ENCODE assay signal across 1 cellular context in the genomic region with DNA sequence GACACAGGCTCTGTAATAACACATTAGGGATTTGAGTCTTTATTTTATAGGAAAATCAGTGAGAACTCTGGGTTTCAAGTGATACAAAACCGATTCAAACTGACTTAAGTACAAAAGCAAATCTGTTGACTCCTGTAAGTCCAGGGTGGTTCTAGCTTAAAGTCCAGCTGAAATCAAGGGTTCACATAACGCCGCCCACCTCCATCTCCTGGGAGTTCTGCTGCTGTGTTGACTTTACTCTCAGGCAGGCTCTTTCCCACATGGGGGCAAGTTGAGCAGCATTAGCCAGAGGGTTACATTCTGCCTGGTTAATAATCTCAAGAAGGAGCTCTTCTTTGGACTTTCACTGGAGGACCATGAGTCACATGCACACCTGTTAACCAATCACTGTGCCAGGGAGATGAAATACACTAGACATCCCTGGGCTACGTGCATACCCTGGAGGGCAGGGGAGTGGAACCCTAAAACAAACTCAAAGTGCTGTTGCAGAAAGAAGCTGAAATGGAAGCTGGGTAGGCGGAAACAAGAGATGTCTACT.
TF ChIP-seq lines count a peak whose summit lies in the region.

No MANE protein-coding gene starts in this region.

TF ChIP-seq in HepG2, 621 proteins besides CTCF, POLR2A, EP300 and RAD21 (continued from another document and continues in another):
- no peak for TF ChIP-seq SMYD3 (CRISPR knock-in tag; IDR thresholded peaks at IDR 0.05)
- TF ChIP-seq, protein P1, sequence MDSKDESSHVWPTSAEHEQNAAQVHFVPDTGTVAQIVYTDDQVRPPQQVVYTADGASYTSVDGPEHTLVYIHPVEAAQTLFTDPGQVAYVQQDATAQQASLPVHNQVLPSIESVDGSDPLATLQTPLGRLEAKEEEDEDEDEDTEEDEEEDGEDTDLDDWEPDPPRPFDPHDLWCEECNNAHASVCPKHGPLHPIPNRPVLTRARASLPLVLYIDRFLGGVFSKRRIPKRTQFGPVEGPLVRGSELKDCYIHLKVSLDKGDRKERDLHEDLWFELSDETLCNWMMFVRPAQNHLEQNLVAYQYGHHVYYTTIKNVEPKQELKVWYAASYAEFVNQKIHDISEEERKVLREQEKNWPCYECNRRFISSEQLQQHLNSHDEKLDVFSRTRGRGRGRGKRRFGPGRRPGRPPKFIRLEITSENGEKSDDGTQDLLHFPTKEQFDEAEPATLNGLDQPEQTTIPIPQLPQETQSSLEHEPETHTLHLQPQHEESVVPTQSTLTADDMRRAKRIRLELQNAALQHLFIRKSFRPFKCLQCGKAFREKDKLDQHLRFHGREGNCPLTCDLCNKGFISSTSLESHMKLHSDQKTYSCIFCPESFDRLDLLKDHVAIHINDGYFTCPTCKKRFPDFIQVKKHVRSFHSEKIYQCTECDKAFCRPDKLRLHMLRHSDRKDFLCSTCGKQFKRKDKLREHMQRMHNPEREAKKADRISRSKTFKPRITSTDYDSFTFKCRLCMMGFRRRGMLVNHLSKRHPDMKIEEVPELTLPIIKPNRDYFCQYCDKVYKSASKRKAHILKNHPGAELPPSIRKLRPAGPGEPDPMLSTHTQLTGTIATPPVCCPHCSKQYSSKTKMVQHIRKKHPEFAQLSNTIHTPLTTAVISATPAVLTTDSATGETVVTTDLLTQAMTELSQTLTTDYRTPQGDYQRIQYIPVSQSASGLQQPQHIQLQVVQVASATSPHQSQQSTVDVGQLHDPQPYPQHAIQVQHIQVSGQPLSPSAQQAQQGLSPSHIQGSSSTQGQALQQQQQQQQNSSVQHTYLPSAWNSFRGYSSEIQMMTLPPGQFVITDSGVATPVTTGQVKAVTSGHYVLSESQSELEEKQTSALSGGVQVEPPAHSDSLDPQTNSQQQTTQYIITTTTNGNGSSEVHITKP (CRISPR knock-in tag; IDR thresholded peaks at IDR 0.05; ENCODE audit: low read depth) = no peak
- TF ChIP-seq ZSCAN31 (CRISPR knock-in tag; IDR thresholded peaks at IDR 0.05; ENCODE audit: low read depth) = peak; percentile 79; the same call in 1 of the 2 replicates
- TF ChIP-seq ZNF790 (CRISPR knock-in tag; IDR thresholded peaks at IDR 0.05; ENCODE audit: borderline replicate concordance) = no peak
- TF ChIP-seq SNAPC2 (CRISPR knock-in tag; IDR thresholded peaks at IDR 0.05) = no peak
- TF ChIP-seq ZNF251 (CRISPR knock-in tag; IDR thresholded peaks at IDR 0.05) = no peak
- TF ChIP-seq, protein P2, sequence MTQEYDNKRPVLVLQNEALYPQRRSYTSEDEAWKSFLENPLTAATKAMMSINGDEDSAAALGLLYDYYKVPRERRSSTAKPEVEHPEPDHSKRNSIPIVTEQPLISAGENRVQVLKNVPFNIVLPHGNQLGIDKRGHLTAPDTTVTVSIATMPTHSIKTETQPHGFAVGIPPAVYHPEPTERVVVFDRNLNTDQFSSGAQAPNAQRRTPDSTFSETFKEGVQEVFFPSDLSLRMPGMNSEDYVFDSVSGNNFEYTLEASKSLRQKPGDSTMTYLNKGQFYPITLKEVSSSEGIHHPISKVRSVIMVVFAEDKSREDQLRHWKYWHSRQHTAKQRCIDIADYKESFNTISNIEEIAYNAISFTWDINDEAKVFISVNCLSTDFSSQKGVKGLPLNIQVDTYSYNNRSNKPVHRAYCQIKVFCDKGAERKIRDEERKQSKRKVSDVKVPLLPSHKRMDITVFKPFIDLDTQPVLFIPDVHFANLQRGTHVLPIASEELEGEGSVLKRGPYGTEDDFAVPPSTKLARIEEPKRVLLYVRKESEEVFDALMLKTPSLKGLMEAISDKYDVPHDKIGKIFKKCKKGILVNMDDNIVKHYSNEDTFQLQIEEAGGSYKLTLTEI (CRISPR knock-in tag; conservative IDR thresholded peaks at IDR 0.05) = no peak
- peak; percentile 94 for TF ChIP-seq PHF21A (CRISPR knock-in tag; IDR thresholded peaks at IDR 0.05)
- TF ChIP-seq, protein P3, sequence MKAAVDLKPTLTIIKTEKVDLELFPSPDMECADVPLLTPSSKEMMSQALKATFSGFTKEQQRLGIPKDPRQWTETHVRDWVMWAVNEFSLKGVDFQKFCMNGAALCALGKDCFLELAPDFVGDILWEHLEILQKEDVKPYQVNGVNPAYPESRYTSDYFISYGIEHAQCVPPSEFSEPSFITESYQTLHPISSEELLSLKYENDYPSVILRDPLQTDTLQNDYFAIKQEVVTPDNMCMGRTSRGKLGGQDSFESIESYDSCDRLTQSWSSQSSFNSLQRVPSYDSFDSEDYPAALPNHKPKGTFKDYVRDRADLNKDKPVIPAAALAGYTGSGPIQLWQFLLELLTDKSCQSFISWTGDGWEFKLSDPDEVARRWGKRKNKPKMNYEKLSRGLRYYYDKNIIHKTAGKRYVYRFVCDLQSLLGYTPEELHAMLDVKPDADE (CRISPR knock-in tag; IDR thresholded peaks at IDR 0.05) = no peak
- no peak for TF ChIP-seq PAF1 (CRISPR knock-in tag; IDR thresholded peaks at IDR 0.05)
- TF ChIP-seq, protein P4, sequence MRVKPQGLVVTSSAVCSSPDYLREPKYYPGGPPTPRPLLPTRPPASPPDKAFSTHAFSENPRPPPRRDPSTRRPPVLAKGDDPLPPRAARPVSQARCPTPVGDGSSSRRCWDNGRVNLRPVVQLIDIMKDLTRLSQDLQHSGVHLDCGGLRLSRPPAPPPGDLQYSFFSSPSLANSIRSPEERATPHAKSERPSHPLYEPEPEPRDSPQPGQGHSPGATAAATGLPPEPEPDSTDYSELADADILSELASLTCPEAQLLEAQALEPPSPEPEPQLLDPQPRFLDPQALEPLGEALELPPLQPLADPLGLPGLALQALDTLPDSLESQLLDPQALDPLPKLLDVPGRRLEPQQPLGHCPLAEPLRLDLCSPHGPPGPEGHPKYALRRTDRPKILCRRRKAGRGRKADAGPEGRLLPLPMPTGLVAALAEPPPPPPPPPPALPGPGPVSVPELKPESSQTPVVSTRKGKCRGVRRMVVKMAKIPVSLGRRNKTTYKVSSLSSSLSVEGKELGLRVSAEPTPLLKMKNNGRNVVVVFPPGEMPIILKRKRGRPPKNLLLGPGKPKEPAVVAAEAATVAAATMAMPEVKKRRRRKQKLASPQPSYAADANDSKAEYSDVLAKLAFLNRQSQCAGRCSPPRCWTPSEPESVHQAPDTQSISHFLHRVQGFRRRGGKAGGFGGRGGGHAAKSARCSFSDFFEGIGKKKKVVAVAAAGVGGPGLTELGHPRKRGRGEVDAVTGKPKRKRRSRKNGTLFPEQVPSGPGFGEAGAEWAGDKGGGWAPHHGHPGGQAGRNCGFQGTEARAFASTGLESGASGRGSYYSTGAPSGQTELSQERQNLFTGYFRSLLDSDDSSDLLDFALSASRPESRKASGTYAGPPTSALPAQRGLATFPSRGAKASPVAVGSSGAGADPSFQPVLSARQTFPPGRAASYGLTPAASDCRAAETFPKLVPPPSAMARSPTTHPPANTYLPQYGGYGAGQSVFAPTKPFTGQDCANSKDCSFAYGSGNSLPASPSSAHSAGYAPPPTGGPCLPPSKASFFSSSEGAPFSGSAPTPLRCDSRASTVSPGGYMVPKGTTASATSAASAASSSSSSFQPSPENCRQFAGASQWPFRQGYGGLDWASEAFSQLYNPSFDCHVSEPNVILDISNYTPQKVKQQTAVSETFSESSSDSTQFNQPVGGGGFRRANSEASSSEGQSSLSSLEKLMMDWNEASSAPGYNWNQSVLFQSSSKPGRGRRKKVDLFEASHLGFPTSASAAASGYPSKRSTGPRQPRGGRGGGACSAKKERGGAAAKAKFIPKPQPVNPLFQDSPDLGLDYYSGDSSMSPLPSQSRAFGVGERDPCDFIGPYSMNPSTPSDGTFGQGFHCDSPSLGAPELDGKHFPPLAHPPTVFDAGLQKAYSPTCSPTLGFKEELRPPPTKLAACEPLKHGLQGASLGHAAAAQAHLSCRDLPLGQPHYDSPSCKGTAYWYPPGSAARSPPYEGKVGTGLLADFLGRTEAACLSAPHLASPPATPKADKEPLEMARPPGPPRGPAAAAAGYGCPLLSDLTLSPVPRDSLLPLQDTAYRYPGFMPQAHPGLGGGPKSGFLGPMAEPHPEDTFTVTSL (CRISPR knock-in tag; IDR thresholded peaks at IDR 0.05; ENCODE audit: borderline replicate concordance) = no peak; the same call in 1 of the 2 replicates
- TF ChIP-seq CBX1 (IDR thresholded peaks at IDR 0.05; ENCODE audit: low read depth) = peak; percentile 28
- no peak for TF ChIP-seq ZNF432 (CRISPR knock-in tag; IDR thresholded peaks at IDR 0.05; ENCODE audit: borderline replicate concordance)
- no peak for TF ChIP-seq TOE1 (CRISPR knock-in tag; IDR thresholded peaks at IDR 0.05)
- TF ChIP-seq DNMT1 (CRISPR knock-in tag; IDR thresholded peaks at IDR 0.05) = no peak
- TF ChIP-seq, protein P5, sequence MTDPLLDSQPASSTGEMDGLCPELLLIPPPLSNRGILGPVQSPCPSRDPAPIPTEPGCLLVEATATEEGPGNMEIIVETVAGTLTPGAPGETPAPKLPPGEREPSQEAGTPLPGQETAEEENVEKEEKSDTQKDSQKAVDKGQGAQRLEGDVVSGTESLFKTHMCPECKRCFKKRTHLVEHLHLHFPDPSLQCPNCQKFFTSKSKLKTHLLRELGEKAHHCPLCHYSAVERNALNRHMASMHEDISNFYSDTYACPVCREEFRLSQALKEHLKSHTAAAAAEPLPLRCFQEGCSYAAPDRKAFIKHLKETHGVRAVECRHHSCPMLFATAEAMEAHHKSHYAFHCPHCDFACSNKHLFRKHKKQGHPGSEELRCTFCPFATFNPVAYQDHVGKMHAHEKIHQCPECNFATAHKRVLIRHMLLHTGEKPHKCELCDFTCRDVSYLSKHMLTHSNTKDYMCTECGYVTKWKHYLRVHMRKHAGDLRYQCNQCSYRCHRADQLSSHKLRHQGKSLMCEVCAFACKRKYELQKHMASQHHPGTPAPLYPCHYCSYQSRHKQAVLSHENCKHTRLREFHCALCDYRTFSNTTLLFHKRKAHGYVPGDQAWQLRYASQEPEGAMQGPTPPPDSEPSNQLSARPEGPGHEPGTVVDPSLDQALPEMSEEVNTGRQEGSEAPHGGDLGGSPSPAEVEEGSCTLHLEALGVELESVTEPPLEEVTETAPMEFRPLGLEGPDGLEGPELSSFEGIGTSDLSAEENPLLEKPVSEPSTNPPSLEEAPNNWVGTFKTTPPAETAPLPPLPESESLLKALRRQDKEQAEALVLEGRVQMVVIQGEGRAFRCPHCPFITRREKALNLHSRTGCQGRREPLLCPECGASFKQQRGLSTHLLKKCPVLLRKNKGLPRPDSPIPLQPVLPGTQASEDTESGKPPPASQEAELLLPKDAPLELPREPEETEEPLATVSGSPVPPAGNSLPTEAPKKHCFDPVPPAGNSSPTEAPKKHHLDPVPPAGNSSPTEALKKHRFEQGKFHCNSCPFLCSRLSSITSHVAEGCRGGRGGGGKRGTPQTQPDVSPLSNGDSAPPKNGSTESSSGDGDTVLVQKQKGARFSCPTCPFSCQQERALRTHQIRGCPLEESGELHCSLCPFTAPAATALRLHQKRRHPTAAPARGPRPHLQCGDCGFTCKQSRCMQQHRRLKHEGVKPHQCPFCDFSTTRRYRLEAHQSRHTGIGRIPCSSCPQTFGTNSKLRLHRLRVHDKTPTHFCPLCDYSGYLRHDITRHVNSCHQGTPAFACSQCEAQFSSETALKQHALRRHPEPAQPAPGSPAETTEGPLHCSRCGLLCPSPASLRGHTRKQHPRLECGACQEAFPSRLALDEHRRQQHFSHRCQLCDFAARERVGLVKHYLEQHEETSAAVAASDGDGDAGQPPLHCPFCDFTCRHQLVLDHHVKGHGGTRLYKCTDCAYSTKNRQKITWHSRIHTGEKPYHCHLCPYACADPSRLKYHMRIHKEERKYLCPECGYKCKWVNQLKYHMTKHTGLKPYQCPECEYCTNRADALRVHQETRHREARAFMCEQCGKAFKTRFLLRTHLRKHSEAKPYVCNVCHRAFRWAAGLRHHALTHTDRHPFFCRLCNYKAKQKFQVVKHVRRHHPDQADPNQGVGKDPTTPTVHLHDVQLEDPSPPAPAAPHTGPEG (CRISPR knock-in tag; IDR thresholded peaks at IDR 0.05) = no peak
- TF ChIP-seq ZSCAN21 (CRISPR knock-in tag; IDR thresholded peaks at IDR 0.05; ENCODE audit: borderline replicate concordance) = no peak
- TF ChIP-seq GABPA (IDR thresholded peaks at IDR 0.05; ENCODE audit: low read depth, low read length) = no peak
- TF ChIP-seq GABPA (CRISPR knock-in tag; IDR thresholded peaks at IDR 0.05; ENCODE audit: low read depth) = no peak
- TF ChIP-seq ZNF670 (CRISPR knock-in tag; IDR thresholded peaks at IDR 0.05; ENCODE audit: borderline replicate concordance) = no peak
- no peak for TF ChIP-seq RFX3 (CRISPR knock-in tag; IDR thresholded peaks at IDR 0.05)
- no peak for TF ChIP-seq ZNF3 (CRISPR knock-in tag; IDR thresholded peaks at IDR 0.05)
- no peak for TF ChIP-seq ZNF225 (CRISPR knock-in tag; IDR thresholded peaks at IDR 0.05)
- TF ChIP-seq SAFB2 (CRISPR knock-in tag; IDR thresholded peaks at IDR 0.05; ENCODE audit: borderline replicate concordance, low read depth) = no peak
- TF ChIP-seq ONECUT2 (CRISPR knock-in tag; IDR thresholded peaks at IDR 0.05) = no peak
- TF ChIP-seq HNRNPH1 (optimal IDR thresholded peaks at IDR 0.05; ENCODE audit: low read depth, low read length) = no peak
- no peak for TF ChIP-seq AGO1 (IDR thresholded peaks at IDR 0.05; ENCODE audit: low read depth, low read length, poor library complexity, severe bottlenecking)
- TF ChIP-seq, protein P6, sequence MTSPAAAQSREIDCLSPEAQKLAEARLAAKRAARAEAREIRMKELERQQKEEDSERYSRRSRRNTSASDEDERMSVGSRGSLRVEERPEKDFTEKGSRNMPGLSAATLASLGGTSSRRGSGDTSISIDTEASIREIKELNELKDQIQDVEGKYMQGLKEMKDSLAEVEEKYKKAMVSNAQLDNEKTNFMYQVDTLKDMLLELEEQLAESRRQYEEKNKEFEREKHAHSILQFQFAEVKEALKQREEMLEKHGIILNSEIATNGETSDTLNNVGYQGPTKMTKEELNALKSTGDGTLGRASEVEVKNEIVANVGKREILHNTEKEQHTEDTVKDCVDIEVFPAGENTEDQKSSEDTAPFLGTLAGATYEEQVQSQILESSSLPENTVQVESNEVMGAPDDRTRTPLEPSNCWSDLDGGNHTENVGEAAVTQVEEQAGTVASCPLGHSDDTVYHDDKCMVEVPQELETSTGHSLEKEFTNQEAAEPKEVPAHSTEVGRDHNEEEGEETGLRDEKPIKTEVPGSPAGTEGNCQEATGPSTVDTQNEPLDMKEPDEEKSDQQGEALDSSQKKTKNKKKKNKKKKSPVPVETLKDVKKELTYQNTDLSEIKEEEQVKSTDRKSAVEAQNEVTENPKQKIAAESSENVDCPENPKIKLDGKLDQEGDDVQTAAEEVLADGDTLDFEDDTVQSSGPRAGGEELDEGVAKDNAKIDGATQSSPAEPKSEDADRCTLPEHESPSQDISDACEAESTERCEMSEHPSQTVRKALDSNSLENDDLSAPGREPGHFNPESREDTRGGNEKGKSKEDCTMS (CRISPR knock-in tag; conservative IDR thresholded peaks at IDR 0.05) = no peak
- no peak for TF ChIP-seq ZNF737 (CRISPR knock-in tag; IDR thresholded peaks at IDR 0.05; ENCODE audit: borderline replicate concordance)
- TF ChIP-seq ZNF879 (CRISPR knock-in tag; IDR thresholded peaks at IDR 0.05) = no peak
- no peak for TF ChIP-seq MTF1 (CRISPR knock-in tag; IDR thresholded peaks at IDR 0.05)
- no peak; the same call in 1 of the 2 replicates for TF ChIP-seq THAP11 (CRISPR knock-in tag; IDR thresholded peaks at IDR 0.05)
- TF ChIP-seq ARNTL (CRISPR knock-in tag; IDR thresholded peaks at IDR 0.05) = no peak
- no peak for TF ChIP-seq REXO4 (CRISPR knock-in tag; IDR thresholded peaks at IDR 0.05; ENCODE audit: borderline replicate concordance)
- no peak for TF ChIP-seq ZNF775 (CRISPR knock-in tag; IDR thresholded peaks at IDR 0.05; ENCODE audit: borderline replicate concordance)
- no peak for TF ChIP-seq TBL1XR1 (IDR thresholded peaks at IDR 0.05; ENCODE audit: borderline replicate concordance, low read length, partially characterized antibody)
